In the genomic region with DNA sequence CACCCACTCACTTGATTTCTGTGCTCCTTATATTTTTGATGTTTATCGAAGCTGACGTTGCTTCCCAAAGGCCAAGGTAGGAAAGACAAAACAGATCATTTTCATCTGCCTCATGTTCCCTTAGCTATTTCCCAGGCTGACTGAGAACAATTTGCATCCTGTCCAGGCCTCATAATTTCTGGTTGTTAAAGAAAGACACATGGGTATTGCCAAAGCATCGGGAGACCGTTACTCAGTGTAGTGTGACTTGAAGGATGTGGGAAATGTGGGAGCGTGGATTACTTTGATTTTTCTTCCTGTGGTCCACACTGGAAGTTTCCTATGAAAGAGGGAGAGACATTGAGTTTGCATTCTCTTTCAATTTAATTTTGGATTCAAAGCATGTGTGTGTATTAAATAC, we compare ENCODE assay signal across 23 cellular contexts.
"Had no signal": no experiment of that assay in that cellular context is flagged by ENCODE, and none has a peak within 500 bp of the region (broad histone marks: within the 10 kb centered on the region; RNA-seq: fewer than 3 reads in every experiment).

No MANE protein-coding gene starts in this region.

- H3K27ac ChIP-seq: coronary artery, epithelial cell of prostate, gastroesophageal sphincter, neutrophil, pancreas, psoas muscle had no signal

- H3K27me3 ChIP-seq: gastroesophageal sphincter, neutrophil, pancreas, tibial artery had no signal

- H3K36me3 ChIP-seq: gastroesophageal sphincter, neutrophil, pancreas, tibial artery had no signal

- H3K4me1 ChIP-seq: psoas muscle had no signal

- H3K4me3 ChIP-seq: coronary artery, gastroesophageal sphincter, pancreas, psoas muscle, skin epidermis, tibial artery had no signal

- DNase-seq: activated B cell treated with CpG ODN at 0.5 μM for 24 hours; activated CD4-positive, alpha-beta T cell treated with anti-CD3 and anti-CD28 coated beads for 36 hours; activated CD4-positive, alpha-beta T cell treated with anti-CD3 and anti-CD28 coated beads, Interleukin-2, amount 50 U/mL, for 4 hours; activated CD8-positive, alpha-beta memory T cell treated with anti-CD3 and anti-CD28 coated beads for 24 hours; activated CD8-positive, alpha-beta memory T cell treated with anti-CD3 and anti-CD28 coated beads, Interleukin-2, amount 50 U/mL, for 4 hours; activated naive CD4-positive, alpha-beta T cell treated with Interleukin-2 at 50 U/mL for 16 hours; activated naive CD8-positive, alpha-beta T cell treated with anti-CD3 and anti-CD28 coated beads for 36 hours; activated T-cell treated with anti-CD3 and anti-CD28 coated beads, Interleukin-2, amount 50 U/mL, for 24 hours; amniotic stem cell; cerebellar nuclear complex; endodermal cell; head of caudate nucleus; midbrain; pancreas; psoas muscle; right cardiac atrium; stimulated activated CD4-positive, alpha-beta T cell treated with anti-CD3 and anti-CD28 coated beads, Interleukin-1b, Interleukin-23, amount 100 ng/mL, for 48 hours; tibial artery had no signal

- H3K9me3 ChIP-seq: gastroesophageal sphincter, neutrophil, pancreas, psoas muscle, tibial artery had no signal
